Comparison of ENCODE assay signal across 17 cellular contexts in genomic region chr1:41510531-41511238, GRCh38. TPM values are rescaled to one million over a fixed set of nuclear protein-coding genes. Genes with fewer than 3 reads are reported as not detected.
DNase-seq lines count a peak whose midpoint lies in the region; ATAC-seq and TF ChIP-seq lines count a peak whose summit lies in the region.
"Had no signal": no experiment of that assay in that cellular context is flagged by ENCODE, and none has a peak within 500 bp of the region (broad histone marks: within the 10 kb centered on the region; RNA-seq: fewer than 3 reads in every experiment).

No MANE protein-coding gene starts in this region.

- H3K27ac ChIP-seq in neuronal stem cell (replicated peaks; ENCODE audit: low read length), result no peak overlapping the region

- H3K14ac ChIP-seq in neuronal stem cell (ENCODE audit: low read length), result no peak overlapping the region

- no peak overlapping the region for H2BK12ac ChIP-seq in neuronal stem cell (ENCODE audit: low read length)

- H3K36me3 ChIP-seq in neuronal stem cell (replicated peaks in 1 of 2; ENCODE audit: control insufficient read depth in 2 of 2, insufficient read depth in 2 of 2, low read length in 2 of 2), result no peaks in the 10 kb centered on the region
- H3K36me3 ChIP-seq: HAP-1 had no signal

- H3K4ac ChIP-seq in neuronal stem cell (ENCODE audit: low read length), result no peak overlapping the region

- H3K9ac ChIP-seq in neuronal stem cell (ENCODE audit: low read depth, low read length, poor library complexity), result peak overlapping the region; percentile 31

- peak overlapping the region; percentile 41 for H3K18ac ChIP-seq in neuronal stem cell (ENCODE audit: low read length)

- no peak for DNase-seq in activated naive CD8-positive, alpha-beta T cell treated with anti-CD3 and anti-CD28 coated beads, Interleukin-2, amount 50 U/mL, for 24 hours
- no peak for DNase-seq in activated naive CD8-positive, alpha-beta T cell treated with anti-CD3 and anti-CD28 coated beads for 36 hours
- no peak for DNase-seq in stimulated activated naive CD8-positive, alpha-beta T cell treated with anti-CD3 and anti-CD28 coated beads, Interleukin-15, Interleukin-2, amounts not matched to agents 100 U/mL and 50 U/mL, for 24 hours
- no peak for DNase-seq in neuronal stem cell (ENCODE audit: low spot score)
- no peak for DNase-seq in type B pancreatic cell (ENCODE audit: extremely low spot score, unreplicated experiment)
- DNase-seq in NCI-H1417 treated with DMSO at 0.1 percent for 48 hours (lab: John Stamatoyannopoulos, UW), result no peak
- DNase-seq: 8988T; AML-193; C1 segment of cervical spinal cord; Calu3; CD4-positive, alpha-beta T cell; DMS 273 treated with DMSO at 0.1 percent for 48 hours; GOT3 had no signal

- H3K36me3 Mint-ChIP-seq in activated naive CD8-positive, alpha-beta T cell treated with anti-CD3 and anti-CD28 coated beads, Interleukin-2, amount 50 U/mL, for 24 hours (ENCODE audit: low read depth), result peaks cover 31% of the 10 kb centered on the region
- H3K36me3 Mint-ChIP-seq in activated naive CD8-positive, alpha-beta T cell treated with anti-CD3 and anti-CD28 coated beads for 36 hours, result peaks cover 15% of the 10 kb centered on the region
- peaks cover 29% of the 10 kb centered on the region for H3K36me3 Mint-ChIP-seq in stimulated activated naive CD8-positive, alpha-beta T cell treated with anti-CD3 and anti-CD28 coated beads, Interleukin-15, Interleukin-2, amounts not matched to agents 100 ng/mL and 50 ng/mL, for 24 hours (ENCODE audit: low read depth)
- no peaks in the 10 kb centered on the region for H3K36me3 Mint-ChIP-seq in type B pancreatic cell

- H4K8ac ChIP-seq in neuronal stem cell (ENCODE audit: low read depth, low read length), result no peak overlapping the region

- peak overlapping the region; percentile 26 for H3K4me3 Mint-ChIP-seq in activated naive CD8-positive, alpha-beta T cell treated with anti-CD3 and anti-CD28 coated beads, Interleukin-2, amount 50 U/mL, for 24 hours
- no peak overlapping the region for H3K4me3 Mint-ChIP-seq in activated naive CD8-positive, alpha-beta T cell treated with anti-CD3 and anti-CD28 coated beads for 36 hours
- H3K4me3 Mint-ChIP-seq in stimulated activated naive CD8-positive, alpha-beta T cell treated with anti-CD3 and anti-CD28 coated beads, Interleukin-15, Interleukin-2, amounts not matched to agents 100 ng/mL and 50 ng/mL, for 24 hours, result no peak overlapping the region
- no peak overlapping the region for H3K4me3 Mint-ChIP-seq in type B pancreatic cell
- H3K4me3 Mint-ChIP-seq: CD4-positive, alpha-beta T cell had no signal

- peak overlapping the region; percentile 60 for H2AK5ac ChIP-seq in neuronal stem cell (ENCODE audit: low read depth, low read length)

- peaks cover 2% of the 10 kb centered on the region for H3K79me1 ChIP-seq in neuronal stem cell (ENCODE audit: low read depth, low read length)

- no CpG with 5 or more reads among the region's 41 CpGs for WGBS in neuronal stem cell (ENCODE audit: extremely low coverage in 2 of 2, insufficient read length in 2 of 2, insufficient replicate concordance in 1 of 2), 2 donors

- no peak overlapping the region for H2BK15ac ChIP-seq in neuronal stem cell (ENCODE audit: low read length)

- peaks cover 12% of the 10 kb centered on the region in 2 donors for H3K4me1 ChIP-seq in neuronal stem cell (ENCODE audit: control insufficient read depth in 2 of 2, insufficient read depth in 1 of 2, low read depth in 1 of 2, low read length in 2 of 2)

- no peak overlapping the region for H2AFZ ChIP-seq in neuronal stem cell (ENCODE audit: low read length)

- no peak overlapping the region for H3K4me3 ChIP-seq in neuronal stem cell (ENCODE audit: low read length in 2 of 2)
- H3K4me3 ChIP-seq: GM12878, HAP-1 had no signal

- no peak overlapping the region for H2BK120ac ChIP-seq in neuronal stem cell (ENCODE audit: low read depth, low read length)

- H2BK5ac ChIP-seq in neuronal stem cell (ENCODE audit: low read length), result peak overlapping the region; percentile 13

- no peaks in the 10 kb centered on the region for H3K4me1 Mint-ChIP-seq in activated naive CD8-positive, alpha-beta T cell treated with anti-CD3 and anti-CD28 coated beads, Interleukin-2, amount 50 U/mL, for 24 hours
- no peaks in the 10 kb centered on the region for H3K4me1 Mint-ChIP-seq in activated naive CD8-positive, alpha-beta T cell treated with anti-CD3 and anti-CD28 coated beads for 36 hours
- peaks cover 5% of the 10 kb centered on the region for H3K4me1 Mint-ChIP-seq in stimulated activated naive CD8-positive, alpha-beta T cell treated with anti-CD3 and anti-CD28 coated beads, Interleukin-15, Interleukin-2, amounts not matched to agents 100 ng/mL and 50 ng/mL, for 24 hours (ENCODE audit: low read depth)
- peaks cover 14% of the 10 kb centered on the region for H3K4me1 Mint-ChIP-seq in type B pancreatic cell (ENCODE audit: unreplicated experiment)

- H3K9me3 Mint-ChIP-seq in activated naive CD8-positive, alpha-beta T cell treated with anti-CD3 and anti-CD28 coated beads, Interleukin-2, amount 50 U/mL, for 24 hours, result no peaks in the 10 kb centered on the region
- H3K9me3 Mint-ChIP-seq in activated naive CD8-positive, alpha-beta T cell treated with anti-CD3 and anti-CD28 coated beads for 36 hours, result no peaks in the 10 kb centered on the region
- no peaks in the 10 kb centered on the region for H3K9me3 Mint-ChIP-seq in stimulated activated naive CD8-positive, alpha-beta T cell treated with anti-CD3 and anti-CD28 coated beads, Interleukin-15, Interleukin-2, amounts not matched to agents 100 ng/mL and 50 ng/mL, for 24 hours
- no peaks in the 10 kb centered on the region for H3K9me3 Mint-ChIP-seq in type B pancreatic cell
- H3K9me3 Mint-ChIP-seq: CD4-positive, alpha-beta T cell had no signal

- no peak overlapping the region for H3K4me2 ChIP-seq in neuronal stem cell (ENCODE audit: insufficient read depth, low read length, poor library complexity, severe bottlenecking)

- no peaks in the 10 kb centered on the region for H3K9me3 ChIP-seq in neuronal stem cell (replicated peaks in 1 of 2; ENCODE audit: control insufficient read depth in 2 of 2, insufficient read depth in 1 of 2, low read depth in 1 of 2, low read length in 2 of 2)
- H3K9me3 ChIP-seq: HAP-1 had no signal

- no peak for ATAC-seq in activated naive CD8-positive, alpha-beta T cell treated with anti-CD3 and anti-CD28 coated beads, Interleukin-2, amount 50 U/mL, for 24 hours
- no peak for ATAC-seq in stimulated activated naive CD8-positive, alpha-beta T cell treated with anti-CD3 and anti-CD28 coated beads, Interleukin-15, Interleukin-2, amounts not matched to agents 100 U/mL and 50 U/mL, for 24 hours
- ATAC-seq in HG02610 (IDR thresholded peaks at IDR 0.05; ENCODE audit: unreplicated experiment), result no peak
- ATAC-seq: GM12878 had no signal

- no peak overlapping the region for H3K23ac ChIP-seq in neuronal stem cell (ENCODE audit: low read depth, low read length, poor library complexity)

- H3K27ac Mint-ChIP-seq in activated naive CD8-positive, alpha-beta T cell treated with anti-CD3 and anti-CD28 coated beads, Interleukin-2, amount 50 U/mL, for 24 hours, result no peak overlapping the region
- H3K27ac Mint-ChIP-seq in activated naive CD8-positive, alpha-beta T cell treated with anti-CD3 and anti-CD28 coated beads for 36 hours, result no peak overlapping the region
- peak overlapping the region; percentile 55 for H3K27ac Mint-ChIP-seq in stimulated activated naive CD8-positive, alpha-beta T cell treated with anti-CD3 and anti-CD28 coated beads, Interleukin-15, Interleukin-2, amounts not matched to agents 100 ng/mL and 50 ng/mL, for 24 hours
- H3K27ac Mint-ChIP-seq in type B pancreatic cell, result peak overlapping the region; percentile 22
- H3K27ac Mint-ChIP-seq: CD4-positive, alpha-beta T cell had no signal

- TF ChIP-seq CTCF in type B pancreatic cell (conservative IDR thresholded peaks at IDR 0.05), result no peak

- H3K27me3 ChIP-seq in neuronal stem cell (ENCODE audit: control insufficient read depth in 3 of 3, insufficient read depth in 3 of 3, low read depth in 1 of 3, low read length in 3 of 3), result no peaks in the 10 kb centered on the region

- no peaks in the 10 kb centered on the region for H3K27me3 Mint-ChIP-seq in activated naive CD8-positive, alpha-beta T cell treated with anti-CD3 and anti-CD28 coated beads, Interleukin-2, amount 50 U/mL, for 24 hours
- no peaks in the 10 kb centered on the region for H3K27me3 Mint-ChIP-seq in activated naive CD8-positive, alpha-beta T cell treated with anti-CD3 and anti-CD28 coated beads for 36 hours
- H3K27me3 Mint-ChIP-seq in stimulated activated naive CD8-positive, alpha-beta T cell treated with anti-CD3 and anti-CD28 coated beads, Interleukin-15, Interleukin-2, amounts not matched to agents 100 ng/mL and 50 ng/mL, for 24 hours, result no peaks in the 10 kb centered on the region
- H3K27me3 Mint-ChIP-seq in type B pancreatic cell, result peaks cover 5% of the 10 kb centered on the region
- H3K27me3 Mint-ChIP-seq: CD4-positive, alpha-beta T cell had no signal

- H4K91ac ChIP-seq in neuronal stem cell (ENCODE audit: low read depth, low read length, poor library complexity), result no peak overlapping the region

RNA-seq across cellular contexts. Expression of gene EDN2, which starts 26.2 kb away (rescaled TPM):
- total RNA-seq in activated naive CD8-positive, alpha-beta T cell treated with anti-CD3 and anti-CD28 coated beads for 36 hours, result not detected
- 0.04 TPM for polyA plus RNA-seq in neuronal stem cell (2013, experiment 1 of 2)
- not detected for polyA plus RNA-seq in neuronal stem cell (2013, experiment 2 of 2)
- total RNA-seq in type B pancreatic cell (ENCODE audit: low replicate concordance), result 0.24 and 1.0 TPM in 2 replicates
- total RNA-seq: CD4-positive, alpha-beta T cell had no signal

Comparison
In these comparisons a context has a peak if more than half of its experiments do, and no peak if none do; other contexts are left out.
1. H3K27ac Mint-ChIP-seq: peak in stimulated activated naive CD8-positive, alpha-beta T cell treated with anti-CD3 and anti-CD28 coated beads, Interleukin-15, Interleukin-2, amounts not matched to agents 100 ng/mL and 50 ng/mL, for 24 hours (single experiment) and type B pancreatic cell (single experiment); none in activated naive CD8-positive, alpha-beta T cell treated with anti-CD3 and anti-CD28 coated beads, Interleukin-2, amount 50 U/mL, for 24 hours (single experiment) and activated naive CD8-positive, alpha-beta T cell treated with anti-CD3 and anti-CD28 coated beads for 36 hours (single experiment).